In the genomic region with DNA sequence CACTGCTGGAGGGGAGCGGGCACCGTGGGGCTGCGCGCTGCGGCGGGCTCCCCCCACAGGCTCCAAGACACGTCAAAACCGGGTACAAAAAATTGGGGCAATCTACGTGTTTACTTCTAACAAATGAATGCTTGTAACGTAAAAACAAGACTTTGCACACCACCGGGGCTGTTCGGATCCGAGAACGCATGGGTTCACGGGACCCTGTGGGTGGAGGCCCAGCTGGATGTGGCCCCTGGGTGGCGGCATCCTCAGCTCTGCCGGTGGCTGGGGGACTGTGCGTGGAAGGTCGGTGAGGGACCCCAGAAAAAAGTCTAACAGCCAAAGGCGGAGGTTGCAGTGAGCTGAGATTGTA, we compare ENCODE assay signal across 14 cellular contexts. TPM values are rescaled to one million over a fixed set of nuclear protein-coding genes. Genes with fewer than 3 reads are reported as not detected.
DNase-seq lines count a peak whose midpoint lies in the region; ATAC-seq lines count a peak whose summit lies in the region.
"Had no signal": no experiment of that assay in that cellular context is flagged by ENCODE, and none has a peak within 500 bp of the region (broad histone marks: within the 10 kb centered on the region; RNA-seq: fewer than 3 reads in every experiment).

No MANE protein-coding gene starts in this region.

- no peak overlapping the region for H2BK5ac ChIP-seq in trophoblast cell (ENCODE audit: low read depth, low read length, poor library complexity)

- H2BK12ac ChIP-seq in trophoblast cell (ENCODE audit: low read length) = no peak overlapping the region

- no peak overlapping the region for H2AK5ac ChIP-seq in trophoblast cell (ENCODE audit: low read length)

- H3K27ac ChIP-seq in trophoblast cell (ENCODE audit: low read depth, low read length) = no peak overlapping the region
- H3K27ac ChIP-seq: C4-2B, GM23248 had no signal

- no peak overlapping the region for H3K23ac ChIP-seq in trophoblast cell (ENCODE audit: low read length)

- H3K14ac ChIP-seq in trophoblast cell (ENCODE audit: low read length) = no peak overlapping the region

- no CpG with 5 or more reads among the region's 20 CpGs for WGBS in trophoblast cell (ENCODE audit: extremely low coverage, insufficient coverage, insufficient read length)

- H3K27me3 ChIP-seq in trophoblast cell (ENCODE audit: insufficient read depth, low read length) = no peaks in the 10 kb centered on the region

- H3K4ac ChIP-seq in trophoblast cell (ENCODE audit: low read depth, low read length) = no peak overlapping the region

- H3K79me2 ChIP-seq in trophoblast cell (ENCODE audit: control insufficient read depth, insufficient read depth, low read length, poor library complexity) = no peaks in the 10 kb centered on the region

- H3K27ac Mint-ChIP-seq in T-helper 17 cell = peak overlapping the region; percentile 9

- no peak overlapping the region for H3K4me3 ChIP-seq in trophoblast cell (ENCODE audit: low read depth, low read length)
- H3K4me3 ChIP-seq: A549, GM23248 had no signal

- peaks cover 2% of the 10 kb centered on the region for H3K36me3 Mint-ChIP-seq in T-helper 17 cell (ENCODE audit: low read depth)

- no peak overlapping the region for H4K8ac ChIP-seq in trophoblast cell (ENCODE audit: low read depth, low read length)

- H3K79me1 ChIP-seq in trophoblast cell (ENCODE audit: low read length) = no peaks in the 10 kb centered on the region

- DNase-seq in activated effector memory CD4-positive, alpha-beta T cell treated with anti-CD3 and anti-CD28 coated beads, Interleukin-2, amount 50 U/mL, for 16 hours = peak; percentile 70
- no peak for DNase-seq in activated effector memory CD4-positive, alpha-beta T cell treated with Interleukin-2 at 50 U/mL for 16 hours
- no peak for DNase-seq in T-helper 17 cell
- no peak for DNase-seq in trophoblast cell
- no peak for DNase-seq in HK-2 (ENCODE audit: unreplicated experiment)
- DNase-seq: NCI-H1092 treated with DMSO at 0.1 percent for 48 hours, NCI-H524 treated with DMSO at 0.1 percent for 48 hours had no signal

- H4K91ac ChIP-seq in trophoblast cell (ENCODE audit: low read depth, low read length) = no peak overlapping the region

- peaks cover 9% of the 10 kb centered on the region for H3K4me1 Mint-ChIP-seq in T-helper 17 cell

- peak overlapping the region; percentile 43 for H2BK120ac ChIP-seq in trophoblast cell (ENCODE audit: insufficient read depth, low read length, poor library complexity)

- no peak overlapping the region for H4K12ac ChIP-seq in trophoblast cell (ENCODE audit: low read depth, low read length)

- no peaks in the 10 kb centered on the region for H3K9me3 ChIP-seq in T-helper 17 cell (ENCODE audit: control insufficient read depth, low read length, poor library complexity, severe bottlenecking)
- H3K9me3 ChIP-seq in trophoblast cell (ENCODE audit: insufficient read depth, low read depth, low read length) = peaks cover under 1% of the 10 kb centered on the region
- H3K9me3 ChIP-seq: A549, SK-N-SH had no signal

- peaks cover 17% of the 10 kb centered on the region for H3K27me3 Mint-ChIP-seq in T-helper 17 cell

- no peak overlapping the region for H2AFZ ChIP-seq in trophoblast cell (ENCODE audit: insufficient read depth, low read length, poor library complexity)
- H2AFZ ChIP-seq: GM23248 had no signal

- peak; percentile 22 for ATAC-seq in GM19455 (IDR thresholded peaks at IDR 0.05; ENCODE audit: unreplicated experiment)
- ATAC-seq in T-helper 17 cell = peak; percentile 73
- ATAC-seq in GM21717 (IDR thresholded peaks at IDR 0.05; ENCODE audit: unreplicated experiment) = no peak
- ATAC-seq in GM19452 (IDR thresholded peaks at IDR 0.05; ENCODE audit: unreplicated experiment) = no peak

- no peak overlapping the region for H3K18ac ChIP-seq in trophoblast cell (ENCODE audit: low read length)

- H3K4me1 ChIP-seq in trophoblast cell (ENCODE audit: control insufficient read depth in 1 of 2, insufficient read depth in 2 of 2, low read length in 2 of 2) = no peaks in the 10 kb centered on the region
- H3K4me1 ChIP-seq: A549 had no signal

- no peak overlapping the region for H3K4me2 ChIP-seq in trophoblast cell (ENCODE audit: low read length)
- H3K4me2 ChIP-seq: SK-N-SH had no signal

- no peak overlapping the region for H3K9ac ChIP-seq in trophoblast cell (ENCODE audit: low read length)
- H3K9ac ChIP-seq: GM23248, SK-N-SH had no signal

- H3K36me3 ChIP-seq in trophoblast cell (ENCODE audit: control insufficient read depth in 1 of 2, insufficient read depth in 2 of 2, low read length in 2 of 2) = no peaks in the 10 kb centered on the region

- H3K4me3 Mint-ChIP-seq in T-helper 17 cell = peak overlapping the region; percentile 91

RNA-seq across cellular contexts. Expression of gene SLC7A10, which starts 10.3 kb away (rescaled TPM):
- total RNA-seq in T-helper 17 cell = not detected
- 0.81 and 0.99 TPM in 2 replicates for polyA plus RNA-seq in trophoblast cell (2013)
- total RNA-seq: GM23248 had no signal
- polyA plus RNA-seq: GM23248 had no signal

RNA-seq across cellular contexts. Expression of gene LRP3, which starts 41.8 kb away (rescaled TPM):
- total RNA-seq in T-helper 17 cell = under 1 TPM in 1 of 2 donors, not detected in 1; 0.52 TPM
- 6.9 and 8.1 TPM in 2 replicates for polyA plus RNA-seq in trophoblast cell (2013)

Comparison
In these comparisons a context has a peak if more than half of its experiments do, and no peak if none do; other contexts are left out.
1. ATAC-seq: peak in GM19455 (single experiment) and T-helper 17 cell (single experiment); none in GM21717 (single experiment) and GM19452 (single experiment).